ENCODE assay signal across 9 cellular contexts in the genomic region with DNA sequence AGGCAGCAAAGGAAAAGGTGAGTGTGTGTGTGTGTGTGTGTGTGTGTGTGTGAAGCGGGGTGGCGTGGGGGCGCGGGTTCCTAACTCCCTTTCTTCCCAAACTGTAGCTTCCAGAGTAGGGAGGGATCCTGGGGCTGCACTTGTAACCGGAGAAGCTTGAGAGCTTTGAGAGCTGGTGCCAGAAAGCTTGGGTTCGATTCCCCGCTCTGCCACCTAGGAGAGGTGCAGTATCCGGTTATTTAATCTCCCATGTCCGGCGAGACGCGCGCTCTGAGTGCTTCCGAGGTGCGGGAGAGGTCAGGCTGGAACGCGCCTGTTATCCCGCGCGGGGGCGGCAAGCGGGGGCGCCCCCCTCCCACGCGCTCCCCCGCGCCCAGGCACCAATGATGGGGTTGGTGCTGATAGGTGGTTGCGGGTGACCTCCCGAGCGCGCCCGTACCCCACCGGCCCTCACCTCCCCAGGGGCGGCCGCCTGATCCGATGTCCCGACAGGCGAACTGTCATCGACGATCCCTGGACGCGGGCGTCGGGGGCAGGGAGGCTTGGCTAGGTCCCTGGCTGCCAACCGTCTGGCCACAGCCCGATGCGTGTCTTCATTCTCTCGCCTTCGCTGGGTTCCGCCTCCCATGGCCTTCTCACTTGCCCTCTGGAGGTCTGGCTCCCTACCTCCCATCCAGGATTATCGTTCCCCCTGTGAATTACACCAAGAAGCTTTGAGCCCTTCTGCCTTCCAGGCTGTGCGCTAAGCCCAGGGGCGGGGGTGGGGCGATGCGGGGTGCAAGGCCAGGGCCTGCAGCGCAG. TPM values are rescaled to one million over a fixed set of nuclear protein-coding genes. Genes with fewer than 3 reads are reported as not detected.
A peak's percentile ranks its signal among the peaks of the same experiment; 100 is the strongest.
DNase-seq lines count a peak whose midpoint lies in the region; TF ChIP-seq lines count a peak whose summit lies in the region.
"Had no signal": no experiment of that assay in that cellular context is flagged by ENCODE, and none has a peak within 500 bp of the region (broad histone marks: within the 10 kb centered on the region; RNA-seq: fewer than 3 reads in every experiment).

No MANE protein-coding gene starts in this region.

- intact Hi-C loops in CD14-positive monocyte (cut with micrococcal nuclease) = no loop called here
- intact Hi-C loops in CD4-positive, alpha-beta memory T cell (cut with micrococcal nuclease) = no loop called here

- H3K27me3 ChIP-seq in Peyer's patch (no peaks in the 10 kb centered on the region), neutrophil (no peaks in the 10 kb centered on the region)
- H3K27me3 ChIP-seq in CD4-positive, alpha-beta memory T cell (ENCODE audit: insufficient read depth, low read length) = no peaks in the 10 kb centered on the region

- TF ChIP-seq CTCF in CD14-positive monocyte (IDR thresholded peaks at IDR 0.05) (no peak), Peyer's patch (IDR thresholded peaks at IDR 0.05) (no peak), glutamatergic neuron (IDR thresholded peaks at IDR 0.05; ENCODE audit: partially characterized antibody, unreplicated experiment) (no peak), neutrophil (IDR thresholded peaks at IDR 0.05) (no peak)

- DNase-seq in CD14-positive monocyte (ENCODE audit: low spot score) (no peak), Peyer's patch (no peak), glutamatergic neuron (peak; percentile 51), foreskin melanocyte (no peak), immature natural killer cell (no peak), NCI-H187 (lab: John Stamatoyannopoulos, UW) (no peak)
- no peak for DNase-seq in CD4-positive, alpha-beta memory T cell

- H3K9me3 ChIP-seq in Peyer's patch (no peaks in the 10 kb centered on the region), neutrophil (no peaks in the 10 kb centered on the region)
- H3K9me3 ChIP-seq in CD4-positive, alpha-beta memory T cell (ENCODE audit: control insufficient read depth in 1 of 2, low read length in 2 of 2) = no peaks in the 10 kb centered on the region

- peak overlapping the region in 2 of 4 donors; percentile 25 to 31 for H3K27ac ChIP-seq in Peyer's patch
- peak overlapping the region; percentile 90 for H3K27ac ChIP-seq in neutrophil
- H3K27ac ChIP-seq in CD4-positive, alpha-beta memory T cell (ENCODE audit: low read depth, low read length) = no peak overlapping the region

- no peak for TF ChIP-seq POLR2A in Peyer's patch (IDR thresholded peaks at IDR 0.05)

- H3K36me3 ChIP-seq in Peyer's patch (no peaks in the 10 kb centered on the region), neutrophil (peaks cover 6% of the 10 kb centered on the region)
- H3K36me3 ChIP-seq in CD4-positive, alpha-beta memory T cell (ENCODE audit: insufficient read depth, low read length) = no peaks in the 10 kb centered on the region

- CTCF ChIA-PET in CD4-positive, alpha-beta memory T cell (lab: Charles Lee; ENCODE audit: partially characterized antibody) = no interaction called here

- H3K4me3 Mint-ChIP-seq in CD14-positive monocyte (peak overlapping the region; percentile 90 to 96), glutamatergic neuron (ENCODE audit: unreplicated experiment) (peak overlapping the region; percentile 61), immature natural killer cell (peak overlapping the region in 1 of 5 donors; percentile 33)
- no peak overlapping the region for H3K4me3 Mint-ChIP-seq in CD4-positive, alpha-beta memory T cell

- H3K4me3 ChIP-seq in Peyer's patch = peak overlapping the region; percentile 13 to 40 (median 36)
- H3K4me3 ChIP-seq in neutrophil (ENCODE audit: low read depth in 1 of 2, low read length in 1 of 2) = peak overlapping the region; percentile 81 to 91
- H3K4me3 ChIP-seq in CD4-positive, alpha-beta memory T cell (ENCODE audit: low read length in 2 of 2) = no peak overlapping the region

- H3K4me1 ChIP-seq in Peyer's patch (no peaks in the 10 kb centered on the region), neutrophil (ENCODE audit: control insufficient read depth in 1 of 2, insufficient read depth in 1 of 2, low read depth in 1 of 2, low read length in 1 of 2) (peaks cover 18 to 20% of the 10 kb centered on the region in 2 experiments)
- H3K4me1 ChIP-seq in CD4-positive, alpha-beta memory T cell (ENCODE audit: insufficient read depth, low read length) = no peaks in the 10 kb centered on the region

- no peaks in the 10 kb centered on the region for H3K9me3 Mint-ChIP-seq in CD14-positive monocyte
- no peaks in the 10 kb centered on the region for H3K9me3 Mint-ChIP-seq in glutamatergic neuron (ENCODE audit: unreplicated experiment)
- peaks cover 0 to 3% (median 0%) of the 10 kb centered on the region in 8 donors for H3K9me3 Mint-ChIP-seq in CD4-positive, alpha-beta memory T cell
- peaks cover 0 to 2% (median 0%) of the 10 kb centered on the region in 6 donors for H3K9me3 Mint-ChIP-seq in immature natural killer cell

- H3K27me3 Mint-ChIP-seq in CD14-positive monocyte (ENCODE audit: low read depth in 3 of 3) (peaks cover 2% of the 10 kb centered on the region in 3 donors), glutamatergic neuron (ENCODE audit: unreplicated experiment) (peaks cover 2% of the 10 kb centered on the region), immature natural killer cell (ENCODE audit: low read depth in 3 of 3) (peaks cover 2 to 18% (median 14%) of the 10 kb centered on the region in 3 donors)
- peaks cover 10 to 15% of the 10 kb centered on the region in 2 donors for H3K27me3 Mint-ChIP-seq in CD4-positive, alpha-beta memory T cell

- H3K4me1 Mint-ChIP-seq in CD14-positive monocyte = peaks cover 30% of the 10 kb centered on the region
- H3K4me1 Mint-ChIP-seq in glutamatergic neuron (ENCODE audit: low read depth, unreplicated experiment) = no peaks in the 10 kb centered on the region
- H3K4me1 Mint-ChIP-seq in CD4-positive, alpha-beta memory T cell = no peaks in the 10 kb centered on the region
- H3K4me1 Mint-ChIP-seq in immature natural killer cell = no peaks in the 10 kb centered on the region

- POLR2A ChIA-PET in CD4-positive, alpha-beta memory T cell (lab: Charles Lee; ENCODE audit: partially characterized antibody) = no interaction called here

- H3K27ac Mint-ChIP-seq in CD14-positive monocyte (peak overlapping the region; percentile 79 to 97 (median 90)), glutamatergic neuron (ENCODE audit: unreplicated experiment) (no peak overlapping the region), immature natural killer cell (no peak overlapping the region)
- H3K27ac Mint-ChIP-seq in CD4-positive, alpha-beta memory T cell = no peak overlapping the region

- peaks cover 11 to 24% of the 10 kb centered on the region in 2 donors for H3K36me3 Mint-ChIP-seq in CD14-positive monocyte
- H3K36me3 Mint-ChIP-seq in glutamatergic neuron (ENCODE audit: unreplicated experiment) = no peaks in the 10 kb centered on the region
- H3K36me3 Mint-ChIP-seq in CD4-positive, alpha-beta memory T cell = no peaks in the 10 kb centered on the region
- no peaks in the 10 kb centered on the region for H3K36me3 Mint-ChIP-seq in immature natural killer cell

RNA-seq across cellular contexts. Expression of a gene that starts 7.4 kb away (rescaled TPM):
- polyA plus RNA-seq in CD14-positive monocyte = 1 to 10 TPM; 3.1 to 3.6 TPM
- total RNA-seq in Peyer's patch = 10 to 100 TPM in 1 of 4 donors, 1 to 10 TPM in 3; 5.1 to 29.7 (median 8.5) TPM
- total RNA-seq in glutamatergic neuron (ENCODE audit: unreplicated experiment) = 47.1 TPM
- 10 to 100 TPM in 1 of 2 experiments, 1 to 10 TPM in 1; 8.5 to 10.4 TPM for total RNA-seq in CD4-positive, alpha-beta memory T cell
- 10 to 100 TPM; 11.8 to 14.7 TPM for polyA plus RNA-seq in CD4-positive, alpha-beta memory T cell
- polyA plus RNA-seq in immature natural killer cell = 10 to 100 TPM; 11.6 to 20.9 (median 12.4) TPM

RNA-seq across cellular contexts. Expression of a gene that starts 24.7 kb away (rescaled TPM):
- polyA plus RNA-seq in CD14-positive monocyte (not detected), immature natural killer cell (not detected)
- total RNA-seq in Peyer's patch (1 to 10 TPM in 2 of 4 donors, under 1 TPM in 1, not detected in 1; 0.70 to 5.7 (median 1.5) TPM), glutamatergic neuron (ENCODE audit: unreplicated experiment) (451 TPM)
- total RNA-seq in CD4-positive, alpha-beta memory T cell = under 1 TPM; 0.08 to 0.26 TPM
- not detected for polyA plus RNA-seq in CD4-positive, alpha-beta memory T cell
- total RNA-seq: Daoy had no signal

RNA-seq across cellular contexts. Expression of a gene that starts 52.4 kb away (rescaled TPM):
- polyA plus RNA-seq in CD14-positive monocyte (1 to 10 TPM; 3.7 to 7.8 TPM), immature natural killer cell (10 to 100 TPM; 14.2 to 22.4 (median 15.5) TPM)
- total RNA-seq in Peyer's patch (100 to 1,000 TPM in 2 of 4 donors, 10 to 100 TPM in 2; 76.5 to 126 (median 95.1) TPM), glutamatergic neuron (ENCODE audit: unreplicated experiment) (152 TPM)
- 10 to 100 TPM; 56.9 to 64.5 TPM for total RNA-seq in CD4-positive, alpha-beta memory T cell
- polyA plus RNA-seq in CD4-positive, alpha-beta memory T cell = 10 to 100 TPM; 13.0 to 17.1 TPM

RNA-seq across cellular contexts. Expression of a gene that starts 60.0 kb away (rescaled TPM):
- polyA plus RNA-seq in CD14-positive monocyte (not detected), immature natural killer cell (not detected)
- total RNA-seq in Peyer's patch (not detected), glutamatergic neuron (ENCODE audit: unreplicated experiment) (0.37 TPM)
- total RNA-seq in CD4-positive, alpha-beta memory T cell = not detected
- polyA plus RNA-seq in CD4-positive, alpha-beta memory T cell = not detected

Comparison
In these comparisons a context has a peak if more than half of its experiments do, and no peak if none do; other contexts are left out.
1. H3K27ac Mint-ChIP-seq: peak in CD14-positive monocyte (7 of 7); none in glutamatergic neuron (single experiment), CD4-positive, alpha-beta memory T cell (0 of 7) and immature natural killer cell (0 of 6).
2. H3K4me3 Mint-ChIP-seq: peak in CD14-positive monocyte (2 of 2) and glutamatergic neuron (single experiment); none in CD4-positive, alpha-beta memory T cell (0 of 8).
3. H3K4me3 ChIP-seq: peak in Peyer's patch (4 of 4) and neutrophil (2 of 2); none in CD4-positive, alpha-beta memory T cell (0 of 2).
4. RNA of a gene that starts 24.7 kb away (total RNA-seq): 451 TPM in glutamatergic neuron (single experiment); 0.70 to 5.7 TPM in Peyer's patch and 0.08 to 0.26 TPM in CD4-positive, alpha-beta memory T cell; every median in the first group is over 10 times any median in the second.